13 cellular contexts compared by ENCODE assay signal in genomic region chr7:92402920-92403759, GRCh38. TPM values are rescaled to one million over a fixed set of nuclear protein-coding genes. Genes with fewer than 3 reads are reported as not detected.
DNase-seq lines count a peak whose midpoint lies in the region; ATAC-seq and TF ChIP-seq lines count a peak whose summit lies in the region.
"Had no signal": no experiment of that assay in that cellular context is flagged by ENCODE, and none has a peak within 500 bp of the region (broad histone marks: within the 10 kb centered on the region; RNA-seq: fewer than 3 reads in every experiment).

No MANE protein-coding gene starts in this region.

- H3K27ac ChIP-seq in psoas muscle, result no peak overlapping the region
- H3K27ac ChIP-seq: VCaP had no signal

- no peaks in the 10 kb centered on the region for H3K27me3 ChIP-seq in psoas muscle (ENCODE audit: insufficient read depth in 3 of 3, low read length in 2 of 3)

- intact Hi-C loops in psoas muscle (cut with DNase I), result no loop called here

- ATAC-seq in psoas muscle, result peak; percentile 63 to 79 (median 76)
- no peak for ATAC-seq in GM19467 (IDR thresholded peaks at IDR 0.05; ENCODE audit: unreplicated experiment)
- ATAC-seq in HG03571 (IDR thresholded peaks at IDR 0.05; ENCODE audit: unreplicated experiment), result no peak

- no peaks in the 10 kb centered on the region for H3K9me3 ChIP-seq in psoas muscle

- peaks cover 0 to 27% of the 10 kb centered on the region in 2 donors for H3K36me3 ChIP-seq in psoas muscle (ENCODE audit: insufficient read depth in 1 of 2, low read depth in 1 of 2)

- peak; percentile 9 for DNase-seq in G401 (ENCODE audit: low spot score)
- DNase-seq in RKO (ENCODE audit: low spot score), result peak; percentile 32
- DNase-seq in fibroblast of the aortic adventitia (ENCODE audit: low read depth), result peak; percentile 76
- DNase-seq in psoas muscle, result no peak
- no peak for DNase-seq in DMS153 (lab: John Stamatoyannopoulos, UW)
- no peak for DNase-seq in RPMI8226
- DNase-seq: cortex of kidney, NCI-H2081, occipital lobe, substantia nigra had no signal

- WGBS in psoas muscle, 3 donors, result 43 to 56% (median 44%) methylated on average over 4 of the region's 4 CpGs

- TF ChIP-seq CTCF in fibroblast of the aortic adventitia (IDR thresholded peaks at IDR 0.05; ENCODE audit: insufficient read depth, low read length), result no peak
- no peak for TF ChIP-seq CTCF in psoas muscle (IDR thresholded peaks at IDR 0.05)

- no peaks in the 10 kb centered on the region for H3K4me1 ChIP-seq in psoas muscle

- in situ Hi-C loops in G401 (cut with HindIII; ENCODE audit: low sequenced_read_pairs), result no loop called here

- no peak overlapping the region for H3K4me3 ChIP-seq in fibroblast of the aortic adventitia (ENCODE audit: low read depth, low read length)
- no peak overlapping the region for H3K4me3 ChIP-seq in psoas muscle

RNA-seq across cellular contexts. Expression of gene GATAD1, which starts 44.1 kb away (rescaled TPM):
- 14.8 and 22.0 TPM in 2 replicates for total RNA-seq in G401 (2014; rRNA removed; shearing (Covaris generic))
- total RNA-seq in fibroblast of the aortic adventitia (ENCODE audit: low replicate concordance) (14.8 and 25.7 TPM in 2 replicates), psoas muscle (10 to 100 TPM in 2 of 4 donors, 1 to 10 TPM in 2; 7.4 to 12.2 (median 9.0) TPM)
- polyA plus RNA-seq in psoas muscle, result 10 to 100 TPM in 2 of 3 donors, 1 to 10 TPM in 1; 8.9 to 12.5 (median 10.7) TPM

Comparison
In these comparisons a context has a peak if more than half of its experiments do, and no peak if none do; other contexts are left out.
1. DNase-seq: peak in G401 (single experiment), RKO (single experiment) and fibroblast of the aortic adventitia (single experiment); none in psoas muscle (0 of 2), DMS153 (single experiment) and RPMI8226 (single experiment).
2. ATAC-seq: peak in psoas muscle (4 of 4); none in GM19467 (single experiment) and HG03571 (single experiment).